In the genomic region with DNA sequence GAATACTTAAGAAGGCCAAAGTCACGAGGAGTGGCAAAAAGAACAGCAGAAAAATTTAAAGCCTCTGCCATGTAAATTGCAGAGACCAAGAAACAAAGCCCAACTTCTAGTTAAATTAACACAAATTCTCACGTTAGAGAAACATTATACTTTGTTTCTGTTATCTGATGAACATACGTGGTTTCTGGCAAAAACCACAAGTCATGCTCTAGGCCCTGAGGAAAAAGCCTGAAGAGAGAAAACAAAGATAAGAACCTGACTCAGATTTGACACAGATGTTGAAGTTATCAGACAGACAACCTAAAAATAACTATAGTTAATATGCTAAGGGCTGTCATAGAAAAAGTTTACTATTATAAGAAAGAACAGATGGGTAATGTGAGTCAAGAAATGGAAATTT, we compare ENCODE assay signal across 19 cellular contexts.
DNase-seq lines count a peak whose midpoint lies in the region; ATAC-seq and TF ChIP-seq lines count a peak whose summit lies in the region.
"Had no signal": no experiment of that assay in that cellular context is flagged by ENCODE, and none has a peak within 500 bp of the region (broad histone marks: within the 10 kb centered on the region; RNA-seq: fewer than 3 reads in every experiment).

No MANE protein-coding gene starts in this region.

- WGBS in mammary epithelial cell (ENCODE audit: low coverage, missing lambda C conversion rate), result 13% methylated on average over 3 of the region's 3 CpGs

- no peak for TF ChIP-seq POLR2A in gastrocnemius medialis (IDR thresholded peaks at IDR 0.05)

- H3K27me3 Mint-ChIP-seq in GM23338 (ENCODE audit: insufficient read depth, low read depth, poor library complexity), result no peaks in the 10 kb centered on the region
- no peaks in the 10 kb centered on the region for H3K27me3 Mint-ChIP-seq in mesothelial cell of epicardium (ENCODE audit: low read depth)
- H3K27me3 Mint-ChIP-seq: activated CD8-positive, alpha-beta memory T cell treated with anti-CD3 and anti-CD28 coated beads, Interleukin-2, amount 10 ng/mL, durations not matched to agents 7 days and 5 days had no signal

- CTCF ChIA-PET in mammary epithelial cell (lab: Charles Lee; ENCODE audit: low non-redundant PET), result no interaction called here

- H3K4me3 Mint-ChIP-seq in GM23338 (no peak overlapping the region), mesothelial cell of epicardium (no peak overlapping the region)
- H3K4me3 Mint-ChIP-seq: activated CD8-positive, alpha-beta memory T cell treated with anti-CD3 and anti-CD28 coated beads, Interleukin-2, amount 10 ng/mL, durations not matched to agents 7 days and 5 days; natural killer cell had no signal

- BruUV-seq in mammary epithelial cell (replicated peaks; lab: Mats Ljungman, UMichigan), result no TSS peak

- 0 out of 2 replicates have a peak overlapping the region, but pooled peaks have one; percentile 2 for H3K27ac Mint-ChIP-seq in GM23338
- peak overlapping the region; percentile 37 for H3K27ac Mint-ChIP-seq in mesothelial cell of epicardium
- H3K27ac Mint-ChIP-seq: activated CD8-positive, alpha-beta memory T cell treated with anti-CD3 and anti-CD28 coated beads, Interleukin-2, amount 10 ng/mL, durations not matched to agents 7 days and 5 days; natural killer cell had no signal

- H3K9ac ChIP-seq in OCI-LY3 (ENCODE audit: low read length), result no peak overlapping the region
- no peak overlapping the region for H3K9ac ChIP-seq in mammary epithelial cell (ENCODE audit: insufficient read depth, low read length)

- H3F3A ChIP-seq in GM23338 (replicated peaks; ENCODE audit: low read depth), result no peaks in the 10 kb centered on the region

- H3K9me3 Mint-ChIP-seq in GM23338, result no peaks in the 10 kb centered on the region
- peaks cover 23% of the 10 kb centered on the region for H3K9me3 Mint-ChIP-seq in mesothelial cell of epicardium

- no peaks in the 10 kb centered on the region for H3K36me3 Mint-ChIP-seq in GM23338 (ENCODE audit: low read depth)
- H3K36me3 Mint-ChIP-seq in mesothelial cell of epicardium, result no peaks in the 10 kb centered on the region
- H3K36me3 Mint-ChIP-seq: activated CD8-positive, alpha-beta memory T cell treated with anti-CD3 and anti-CD28 coated beads, Interleukin-2, amount 10 ng/mL, durations not matched to agents 7 days and 5 days; natural killer cell had no signal

- no peaks in the 10 kb centered on the region for H3K79me2 ChIP-seq in GM23338 (replicated peaks; ENCODE audit: insufficient read depth)
- no peaks in the 10 kb centered on the region for H3K79me2 ChIP-seq in OCI-LY3 (ENCODE audit: low read length)
- no peaks in the 10 kb centered on the region for H3K79me2 ChIP-seq in mammary epithelial cell (ENCODE audit: insufficient read depth, low read length)

- dilution Hi-C loops in mammary epithelial cell (cut with HindIII; ENCODE audit: low sequenced_read_pairs), result no loop called here

- H3K4me3 ChIP-seq in GM23338, result no peak overlapping the region
- H3K4me3 ChIP-seq in OCI-LY3 (ENCODE audit: low read length), result no peak overlapping the region
- H3K4me3 ChIP-seq in mammary epithelial cell (replicated peaks in 1 of 3; ENCODE audit: insufficient read depth in 1 of 3, low read depth in 2 of 3, low read length in 3 of 3), result no peak overlapping the region
- H3K4me3 ChIP-seq in gastrocnemius medialis, result no peak overlapping the region
- H3K4me3 ChIP-seq: thyroid gland had no signal

- no peaks in the 10 kb centered on the region; the same call in 1 of the 2 replicates for H3K9me2 ChIP-seq in GM23338 (ENCODE audit: insufficient read depth)

- H3K4me1 ChIP-seq in GM23338 (ENCODE audit: insufficient read depth) (no peaks in the 10 kb centered on the region), OCI-LY3 (ENCODE audit: low read length) (no peaks in the 10 kb centered on the region), mammary epithelial cell (ENCODE audit: insufficient read depth, low read length) (no peaks in the 10 kb centered on the region), gastrocnemius medialis (no peaks in the 10 kb centered on the region)
- H3K4me1 ChIP-seq: thyroid gland had no signal

- peak overlapping the region; percentile 35; the same call in 1 of the 2 replicates for H2AFZ ChIP-seq in GM23338
- peak overlapping the region; percentile 56 for H2AFZ ChIP-seq in OCI-LY3 (ENCODE audit: low read depth, low read length)
- no peak overlapping the region for H2AFZ ChIP-seq in mammary epithelial cell (ENCODE audit: low read depth, low read length)

- H3K4me1 Mint-ChIP-seq in GM23338, result no peaks in the 10 kb centered on the region
- peaks cover 9% of the 10 kb centered on the region for H3K4me1 Mint-ChIP-seq in mesothelial cell of epicardium
- H3K4me1 Mint-ChIP-seq: activated CD8-positive, alpha-beta memory T cell treated with anti-CD3 and anti-CD28 coated beads, Interleukin-2, amount 10 ng/mL, durations not matched to agents 7 days and 5 days; natural killer cell had no signal

- TF ChIP-seq CTCF in GM23338 (conservative IDR thresholded peaks at IDR 0.05; ENCODE audit: low read depth in 2 of 2), result no peak
- no peak for TF ChIP-seq CTCF in OCI-LY3 (IDR thresholded peaks at IDR 0.05; ENCODE audit: low read depth, low read length)
- no peak for TF ChIP-seq CTCF in mammary epithelial cell (conservative IDR thresholded peaks at IDR 0.05 in 1 of 2, IDR thresholded peaks at IDR 0.05 in 1 of 2; ENCODE audit: extremely low read depth in 1 of 2, insufficient read depth in 1 of 2, low read depth in 1 of 2, low read length in 2 of 2)
- TF ChIP-seq CTCF in mesothelial cell of epicardium (IDR thresholded peaks at IDR 0.05; ENCODE audit: unreplicated experiment), result no peak
- no peak for TF ChIP-seq CTCF in gastrocnemius medialis (IDR thresholded peaks at IDR 0.05 in 4 of 5, conservative IDR thresholded peaks at IDR 0.05 in 1 of 5)

- H3K4me2 ChIP-seq in GM23338 (no peak overlapping the region), OCI-LY3 (ENCODE audit: low read length) (no peak overlapping the region), mammary epithelial cell (ENCODE audit: insufficient read depth, low read depth, low read length) (no peak overlapping the region)

- in situ Hi-C loops in mammary epithelial cell (cut with MboI; ENCODE audit: low sequenced_read_pairs in 2 of 2), result no loop called here
- in situ Hi-C loops in gastrocnemius medialis (cut with MboI; ENCODE audit: low sequenced_read_pairs in 4 of 4), result no loop called here

- H3K27me3 ChIP-seq in GM23338 (ENCODE audit: insufficient read depth), result no peaks in the 10 kb centered on the region
- H3K27me3 ChIP-seq in OCI-LY3 (ENCODE audit: low read depth, low read length), result no peaks in the 10 kb centered on the region
- peaks cover 2% of the 10 kb centered on the region for H3K27me3 ChIP-seq in mammary epithelial cell (ENCODE audit: insufficient read depth, low read length)
- H3K27me3 ChIP-seq in gastrocnemius medialis, result no peaks in the 10 kb centered on the region
- H3K27me3 ChIP-seq: thyroid gland had no signal

- H3K9me3 ChIP-seq in OCI-LY3 (ENCODE audit: insufficient read depth, low read length) (no peaks in the 10 kb centered on the region), mammary epithelial cell (replicated peaks; ENCODE audit: insufficient read depth, low read length) (no peaks in the 10 kb centered on the region), gastrocnemius medialis (no peaks in the 10 kb centered on the region)
- H3K9me3 ChIP-seq: thyroid gland had no signal

- ATAC-seq in GM23338 (no peak), gastrocnemius medialis (no peak)
- ATAC-seq: activated CD8-positive, alpha-beta memory T cell treated with anti-CD3 and anti-CD28 coated beads, Interleukin-2, amount 10 ng/mL, durations not matched to agents 7 days and 5 days; natural killer cell; PC-3 had no signal

- H3K36me3 ChIP-seq in GM23338 (ENCODE audit: insufficient read depth) (no peaks in the 10 kb centered on the region), OCI-LY3 (replicated peaks; ENCODE audit: low read depth, low read length) (no peaks in the 10 kb centered on the region), mammary epithelial cell (ENCODE audit: insufficient read depth, low read length) (no peaks in the 10 kb centered on the region), gastrocnemius medialis (no peaks in the 10 kb centered on the region)
- H3K36me3 ChIP-seq: thyroid gland had no signal

- intact Hi-C loops in mammary epithelial cell (cut with micrococcal nuclease), result no loop called here
- intact Hi-C loops in cardiac septum (cut with DNase I), result no loop called here
- intact Hi-C loops in gastrocnemius medialis (cut with DNase I; ENCODE audit: low total_unique reads), result no loop called here

- no peaks in the 10 kb centered on the region for H4K20me1 ChIP-seq in GM23338 (replicated peaks; ENCODE audit: insufficient read depth)
- H4K20me1 ChIP-seq in OCI-LY3 (ENCODE audit: insufficient read depth, low read length), result no peaks in the 10 kb centered on the region
- H4K20me1 ChIP-seq in mammary epithelial cell (ENCODE audit: insufficient read depth, low read length), result no peaks in the 10 kb centered on the region

- no peak for DNase-seq in GM23338 (ENCODE audit: low spot score)
- DNase-seq in mammary epithelial cell, result peak; percentile 27
- DNase-seq in mesothelial cell of epicardium (ENCODE audit: low spot score in 2 of 2, unreplicated experiment in 2 of 2), result no peak
- no peak for DNase-seq in cardiac septum (ENCODE audit: low spot score)
- no peak for DNase-seq in NCI-H2081 treated with DMSO at 0.1 percent for 48 hours (lab: John Stamatoyannopoulos, UW)
- DNase-seq in SIG-M5 (lab: John Stamatoyannopoulos, UW), result no peak
- DNase-seq in gastrocnemius medialis, result no peak
- DNase-seq: activated CD4-positive, CD25-positive, alpha-beta regulatory T cell; activated CD8-positive, alpha-beta memory T cell treated with anti-CD3 and anti-CD28 coated beads, Interleukin-2, amount 10 ng/mL, durations not matched to agents 7 days and 5 days; activated naive CD4-positive, alpha-beta T cell; AML-193; hypothalamus; natural killer cell; NCI-H1092; NCI-H446; PC-3; SW 1271; thyroid gland had no signal

- H3K27ac ChIP-seq in GM23338 (ENCODE audit: low read depth) (no peak overlapping the region), OCI-LY3 (ENCODE audit: low read length) (no peak overlapping the region), mammary epithelial cell (ENCODE audit: insufficient read depth, low read depth, low read length) (no peak overlapping the region), gastrocnemius medialis (no peak overlapping the region)
- H3K27ac ChIP-seq: thyroid gland had no signal

TF ChIP-seq in GM23338, 12 proteins besides CTCF, POLR2A, EP300 and RAD21 (continues in another document):
- TF ChIP-seq ZNF114 (CRISPR knock-in tag; IDR thresholded peaks at IDR 0.05) (no peak), JUNB (IDR thresholded peaks at IDR 0.05; ENCODE audit: unreplicated experiment) (no peak)
